In genomic region chr18:2104620-2105462, GRCh38 we compare ENCODE assay signal across 8 cellular contexts.
DNase-seq lines count a peak whose midpoint lies in the region; ATAC-seq and TF ChIP-seq lines count a peak whose summit lies in the region.

No MANE protein-coding gene starts in this region.

- DNase-seq in Caki2 (ENCODE audit: low read depth), result peak; percentile 38
- peak; percentile 56 for DNase-seq in RWPE1 (ENCODE audit: low spot score)
- peak; percentile 71 for DNase-seq in activated naive CD8-positive, alpha-beta T cell treated with anti-CD3 and anti-CD28 coated beads, Interleukin-2, amount 10 ng/mL, durations not matched to agents 7 days and 5 days
- DNase-seq in hepatic stellate cell (ENCODE audit: low spot score), result peak; percentile 18
- DNase-seq in stimulated activated CD4-positive, alpha-beta T cell treated with anti-CD3 and anti-CD28 coated beads, Interleukin-1b, Interleukin-23, amount 100 ng/mL, for 4 hours (ENCODE audit: low read depth in 2 of 2), result peak; percentile 3 to 39
- no peak for DNase-seq in NCI-H2227 treated with DMSO at 0.1 percent for 48 hours (lab: John Stamatoyannopoulos, UW)

- H3K36me3 Mint-ChIP-seq in activated naive CD8-positive, alpha-beta T cell treated with anti-CD3 and anti-CD28 coated beads, Interleukin-2, amount 10 ng/mL, durations not matched to agents 7 days and 5 days, result no peaks in the 10 kb centered on the region

- H3K27ac ChIP-seq in RWPE1, result no peak overlapping the region

- CTCF ChIA-PET in RWPE1 (lab: Yijun Ruan, JAX), result interaction anchor here (0.5 to 1.2 kb wide), 8 partner anchors 18 to 442 kb away, joined by 3 to 6 read pairs (median 4); no protein-coding TSS in a partner anchor

- in situ Hi-C loops in Caki2 (cut with HindIII; ENCODE audit: low pct_unique_long_range_greater_than_20kb, low sequenced_read_pairs), result no loop called here

- no peak overlapping the region for H3K27ac Mint-ChIP-seq in activated naive CD8-positive, alpha-beta T cell treated with anti-CD3 and anti-CD28 coated beads, Interleukin-2, amount 10 ng/mL, durations not matched to agents 7 days and 5 days

- H3K9me3 Mint-ChIP-seq in activated naive CD8-positive, alpha-beta T cell treated with anti-CD3 and anti-CD28 coated beads, Interleukin-2, amount 10 ng/mL, durations not matched to agents 7 days and 5 days, result peaks cover 2% of the 10 kb centered on the region

- peaks cover 5% of the 10 kb centered on the region for H3K27me3 Mint-ChIP-seq in activated naive CD8-positive, alpha-beta T cell treated with anti-CD3 and anti-CD28 coated beads, Interleukin-2, amount 10 ng/mL, durations not matched to agents 7 days and 5 days

- peak; percentile 69 for TF ChIP-seq CTCF in RWPE1 (conservative IDR thresholded peaks at IDR 0.05; ENCODE audit: low read depth)

- H3K4me1 Mint-ChIP-seq in activated naive CD8-positive, alpha-beta T cell treated with anti-CD3 and anti-CD28 coated beads, Interleukin-2, amount 10 ng/mL, durations not matched to agents 7 days and 5 days, result no peaks in the 10 kb centered on the region

- no peak overlapping the region for H3K4me3 Mint-ChIP-seq in activated naive CD8-positive, alpha-beta T cell treated with anti-CD3 and anti-CD28 coated beads, Interleukin-2, amount 10 ng/mL, durations not matched to agents 7 days and 5 days

- POLR2A ChIA-PET in RWPE1 (lab: Yijun Ruan, JAX; ENCODE audit: low non-redundant PET), result interaction anchor here (0.7 kb wide), 1 partner anchor 54 kb away, joined by 7 read pairs; no protein-coding TSS in a partner anchor
- POLR2A ChIA-PET in activated naive CD8-positive, alpha-beta T cell treated with anti-CD3 and anti-CD28 coated beads, Interleukin-2, amount 10 ng/mL, durations not matched to agents 7 days and 5 days (lab: Charles Lee), result no interaction called here

- ATAC-seq in GM19351 (IDR thresholded peaks at IDR 0.05; ENCODE audit: unreplicated experiment) (peak; percentile 76), HG03342 (IDR thresholded peaks at IDR 0.05; ENCODE audit: unreplicated experiment) (peak; percentile 88)
- ATAC-seq in activated naive CD8-positive, alpha-beta T cell treated with anti-CD3 and anti-CD28 coated beads, Interleukin-2, amount 10 ng/mL, durations not matched to agents 7 days and 5 days (ENCODE audit: low read depth), result peak; percentile 72
